Comparison of ENCODE assay signal across 20 cellular contexts in the genomic region with DNA sequence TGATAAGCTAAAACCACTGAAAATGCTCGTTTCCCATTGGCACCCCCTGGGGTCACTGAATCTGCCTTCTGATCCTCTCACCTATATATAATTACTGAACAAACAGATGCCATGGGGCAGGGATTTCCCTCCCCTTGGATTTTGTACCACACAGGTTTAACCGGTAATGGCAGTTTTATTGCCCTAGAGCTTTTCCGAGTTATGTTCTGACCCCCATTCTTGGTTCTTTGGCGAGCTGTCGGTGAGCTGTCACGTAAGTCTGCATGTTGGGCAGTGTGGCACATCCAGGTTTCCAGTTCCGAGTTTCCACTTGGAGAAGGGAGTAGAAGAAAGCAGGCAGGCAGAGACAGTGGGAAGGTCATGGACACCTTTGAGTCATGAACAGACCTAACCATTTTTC. TPM values are rescaled to one million over a fixed set of nuclear protein-coding genes. Genes with fewer than 3 reads are reported as not detected.
DNase-seq lines count a peak whose midpoint lies in the region; ATAC-seq and TF ChIP-seq lines count a peak whose summit lies in the region.
"Had no signal": no experiment of that assay in that cellular context is flagged by ENCODE, and none has a peak within 500 bp of the region (broad histone marks: within the 10 kb centered on the region; RNA-seq: fewer than 3 reads in every experiment).

No MANE protein-coding gene starts in this region.

- H3K4me3 ChIP-seq in WERI-Rb-1 (ENCODE audit: low read depth, low read length) (no peak overlapping the region), left lung (no peak overlapping the region)
- H3K4me3 ChIP-seq: breast epithelium, heart right ventricle had no signal

- ATAC-seq in left lung (peak; percentile 13), WTC11 (no peak)
- ATAC-seq in stimulated activated effector memory CD8-positive, alpha-beta T cell treated with anti-CD3 and anti-CD28 coated beads, Interleukin-12 subunit alpha, Interleukin-12 subunit beta, amount 100 ng/mL, for 72 hours = no peak
- ATAC-seq: heart right ventricle, T-helper 17 cell had no signal

- CTCF ChIA-PET in WTC11 (lab: Charles Lee) = interaction anchor here (1.3 kb wide), 1 partner anchor 9 kb away, joined by 4 read pairs; the partner anchor contains the start of genes IFT20 and TNFAIP1

- DNase-seq in SIG-M5 treated with dmso at 0.1 percent for 504 hours (lab: John Stamatoyannopoulos, UW; ENCODE audit: unreplicated experiment) = peak; percentile 20
- DNase-seq in SIG-M5 (lab: John Stamatoyannopoulos, UW) = no peak
- peak; percentile 29 for DNase-seq in WERI-Rb-1
- no peak for DNase-seq in left lung
- peak; percentile 39 for DNase-seq in type B pancreatic cell (ENCODE audit: extremely low spot score, unreplicated experiment)
- DNase-seq in WTC11 (ENCODE audit: low spot score) = no peak
- DNase-seq in stimulated activated effector memory CD8-positive, alpha-beta T cell treated with anti-CD3 and anti-CD28 coated beads, Interleukin-12 subunit alpha, Interleukin-12 subunit beta, amount 100 ng/mL, for 72 hours (ENCODE audit: low spot score in 2 of 2) = no peak
- DNase-seq in activated CD4-positive, alpha-beta T cell treated with anti-CD3 and anti-CD28 coated beads for 48 hours = no peak
- DNase-seq: ACHN; activated CD4-positive, CD25-positive, alpha-beta regulatory T cell treated with anti-CD3 and anti-CD28 coated beads, Interleukin-2, amount 50 U/mL, for 72 hours; activated T-cell treated with anti-CD3 and anti-CD28 coated beads for 4 hours; CD4-positive, alpha-beta memory T cell; heart right ventricle; NCI-H2171; Right ventricle myocardium superior; T-helper 17 cell had no signal

- H3K9me3 ChIP-seq in WERI-Rb-1 (ENCODE audit: severe bottlenecking) (no peaks in the 10 kb centered on the region), left lung (no peaks in the 10 kb centered on the region)
- H3K9me3 ChIP-seq: breast epithelium, heart right ventricle had no signal

- H3K4me1 ChIP-seq in left lung = peaks cover 0 to 10% of the 10 kb centered on the region in 2 donors
- H3K4me1 ChIP-seq: breast epithelium had no signal

- peak overlapping the region; percentile 81 for H3K27ac ChIP-seq in WERI-Rb-1
- H3K27ac ChIP-seq in left lung = no peak overlapping the region
- H3K27ac ChIP-seq: breast epithelium, heart right ventricle had no signal

- peaks cover 77% of the 10 kb centered on the region for H3K36me3 ChIP-seq in WERI-Rb-1
- peaks cover 0 to 48% of the 10 kb centered on the region in 2 donors for H3K36me3 ChIP-seq in left lung

- H3K27me3 Mint-ChIP-seq in type B pancreatic cell = no peaks in the 10 kb centered on the region
- no peaks in the 10 kb centered on the region for H3K27me3 Mint-ChIP-seq in WTC11 (ENCODE audit: low read depth)
- H3K27me3 Mint-ChIP-seq: CD4-positive, alpha-beta memory T cell; T-helper 17 cell had no signal

- H3K27me3 ChIP-seq in WERI-Rb-1 (ENCODE audit: insufficient read depth, low read depth, severe bottlenecking) = no peaks in the 10 kb centered on the region
- H3K27me3 ChIP-seq in left lung = no peaks in the 10 kb centered on the region
- H3K27me3 ChIP-seq: breast epithelium, heart right ventricle had no signal

- H3K36me3 Mint-ChIP-seq in type B pancreatic cell (peaks cover 24% of the 10 kb centered on the region), WTC11 (peaks cover 39% of the 10 kb centered on the region)
- H3K36me3 Mint-ChIP-seq in stimulated activated effector memory CD8-positive, alpha-beta T cell treated with anti-CD3 and anti-CD28 coated beads, Interleukin-12 subunit alpha, Interleukin-12 subunit beta, amount 100 ng/mL, for 72 hours = peaks cover 54% of the 10 kb centered on the region

- peaks cover 37% of the 10 kb centered on the region for H3K4me1 Mint-ChIP-seq in type B pancreatic cell (ENCODE audit: unreplicated experiment)
- H3K4me1 Mint-ChIP-seq in WTC11 = peaks cover 18% of the 10 kb centered on the region
- H3K4me1 Mint-ChIP-seq in stimulated activated effector memory CD8-positive, alpha-beta T cell treated with anti-CD3 and anti-CD28 coated beads, Interleukin-12 subunit alpha, Interleukin-12 subunit beta, amount 100 ng/mL, for 72 hours = peaks cover 31% of the 10 kb centered on the region
- H3K4me1 Mint-ChIP-seq: CD4-positive, alpha-beta memory T cell had no signal

- no peak for TF ChIP-seq CTCF in WERI-Rb-1 (IDR thresholded peaks at IDR 0.05; ENCODE audit: low read depth, low read length)
- TF ChIP-seq CTCF in left lung (IDR thresholded peaks at IDR 0.05) = no peak
- TF ChIP-seq CTCF in type B pancreatic cell (conservative IDR thresholded peaks at IDR 0.05) = no peak
- no peak for TF ChIP-seq CTCF in WTC11 (IDR thresholded peaks at IDR 0.05)

- intact Hi-C loops in left lung (cut with DNase I) = no loop called here

- POLR2A ChIA-PET in WTC11 (lab: Charles Lee) = interaction anchor here (1.2 kb wide), 1 partner anchor 9 kb away, joined by 4 read pairs; the partner anchor contains the start of genes IFT20 and TNFAIP1

- H3K27ac Mint-ChIP-seq in type B pancreatic cell (peak overlapping the region; percentile 63), WTC11 (no peak overlapping the region)
- no peak overlapping the region for H3K27ac Mint-ChIP-seq in stimulated activated effector memory CD8-positive, alpha-beta T cell treated with anti-CD3 and anti-CD28 coated beads, Interleukin-12 subunit alpha, Interleukin-12 subunit beta, amount 100 ng/mL, for 72 hours
- H3K27ac Mint-ChIP-seq: CD4-positive, alpha-beta memory T cell; T-helper 17 cell had no signal

- H3K4me3 Mint-ChIP-seq in type B pancreatic cell = peak overlapping the region; percentile 50
- no peak overlapping the region for H3K4me3 Mint-ChIP-seq in WTC11
- H3K4me3 Mint-ChIP-seq in stimulated activated effector memory CD8-positive, alpha-beta T cell treated with anti-CD3 and anti-CD28 coated beads, Interleukin-12 subunit alpha, Interleukin-12 subunit beta, amount 100 ng/mL, for 72 hours = no peak overlapping the region
- H3K4me3 Mint-ChIP-seq: CD4-positive, alpha-beta memory T cell; T-helper 17 cell had no signal

- H3K9me3 Mint-ChIP-seq in type B pancreatic cell = no peaks in the 10 kb centered on the region
- no peaks in the 10 kb centered on the region for H3K9me3 Mint-ChIP-seq in WTC11
- H3K9me3 Mint-ChIP-seq in stimulated activated effector memory CD8-positive, alpha-beta T cell treated with anti-CD3 and anti-CD28 coated beads, Interleukin-12 subunit alpha, Interleukin-12 subunit beta, amount 100 ng/mL, for 72 hours = no peaks in the 10 kb centered on the region
- H3K9me3 Mint-ChIP-seq: activated naive CD4-positive, alpha-beta T cell treated with anti-CD3 and anti-CD28 coated beads, Interleukin-2, amount 50 U/mL, for 72 hours; CD4-positive, alpha-beta memory T cell had no signal

TF ChIP-seq in WTC11, 78 proteins besides CTCF, POLR2A, EP300 and RAD21 (continues in another document):
- TF ChIP-seq, protein P1, sequence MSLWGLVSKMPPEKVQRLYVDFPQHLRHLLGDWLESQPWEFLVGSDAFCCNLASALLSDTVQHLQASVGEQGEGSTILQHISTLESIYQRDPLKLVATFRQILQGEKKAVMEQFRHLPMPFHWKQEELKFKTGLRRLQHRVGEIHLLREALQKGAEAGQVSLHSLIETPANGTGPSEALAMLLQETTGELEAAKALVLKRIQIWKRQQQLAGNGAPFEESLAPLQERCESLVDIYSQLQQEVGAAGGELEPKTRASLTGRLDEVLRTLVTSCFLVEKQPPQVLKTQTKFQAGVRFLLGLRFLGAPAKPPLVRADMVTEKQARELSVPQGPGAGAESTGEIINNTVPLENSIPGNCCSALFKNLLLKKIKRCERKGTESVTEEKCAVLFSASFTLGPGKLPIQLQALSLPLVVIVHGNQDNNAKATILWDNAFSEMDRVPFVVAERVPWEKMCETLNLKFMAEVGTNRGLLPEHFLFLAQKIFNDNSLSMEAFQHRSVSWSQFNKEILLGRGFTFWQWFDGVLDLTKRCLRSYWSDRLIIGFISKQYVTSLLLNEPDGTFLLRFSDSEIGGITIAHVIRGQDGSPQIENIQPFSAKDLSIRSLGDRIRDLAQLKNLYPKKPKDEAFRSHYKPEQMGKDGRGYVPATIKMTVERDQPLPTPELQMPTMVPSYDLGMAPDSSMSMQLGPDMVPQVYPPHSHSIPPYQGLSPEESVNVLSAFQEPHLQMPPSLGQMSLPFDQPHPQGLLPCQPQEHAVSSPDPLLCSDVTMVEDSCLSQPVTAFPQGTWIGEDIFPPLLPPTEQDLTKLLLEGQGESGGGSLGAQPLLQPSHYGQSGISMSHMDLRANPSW (CRISPR knock-in tag; conservative IDR thresholded peaks at IDR 0.05; ENCODE audit: low read depth) = no peak
- TF ChIP-seq ATF1 (CRISPR knock-in tag; IDR thresholded peaks at IDR 0.05) (no peak), EMX1 (CRISPR knock-in tag; IDR thresholded peaks at IDR 0.05) (no peak), CREB1 (CRISPR knock-in tag; IDR thresholded peaks at IDR 0.05) (no peak), SP1 (CRISPR knock-in tag; conservative IDR thresholded peaks at IDR 0.05) (no peak), USF2 (CRISPR knock-in tag; IDR thresholded peaks at IDR 0.05) (no peak), NR1H2 (CRISPR knock-in tag; IDR thresholded peaks at IDR 0.05) (no peak), IRF2 (CRISPR knock-in tag; IDR thresholded peaks at IDR 0.05; ENCODE audit: borderline replicate concordance, low read depth) (no peak)

RNA-seq across cellular contexts. Expression of gene TMEM97, which starts 7.1 kb away (rescaled TPM):
- total RNA-seq in left lung (10 to 100 TPM; 27.0 to 69.3 TPM), type B pancreatic cell (ENCODE audit: low replicate concordance) (43.0 and 99.9 TPM in 2 replicates), WTC11 (2021) (68.0 to 86.5 TPM (median 83.1 TPM) in 3 replicates)

RNA-seq across cellular contexts. Expression of gene IFT20, which starts 9.2 kb away (rescaled TPM):
- total RNA-seq in left lung = 10 to 100 TPM; 27.6 to 42.2 TPM
- total RNA-seq in type B pancreatic cell (ENCODE audit: low replicate concordance) = 43.6 and 55.2 TPM in 2 replicates
- total RNA-seq in WTC11 (2021) = 17.6 to 19.3 TPM (median 18.3 TPM) in 3 replicates

RNA-seq across cellular contexts. Expression of gene TNFAIP1, which starts 9.4 kb away (rescaled TPM):
- total RNA-seq in left lung (10 to 100 TPM; 57.6 to 80.7 TPM), type B pancreatic cell (ENCODE audit: low replicate concordance) (37.8 and 55.6 TPM in 2 replicates), WTC11 (2021) (16.9 to 21.3 TPM (median 17.1 TPM) in 3 replicates)

RNA-seq across cellular contexts. Expression of gene POLDIP2, which starts 31.2 kb away (rescaled TPM):
- total RNA-seq in left lung (10 to 100 TPM; 65.6 to 76.8 TPM), type B pancreatic cell (ENCODE audit: low replicate concordance) (79.3 and 90.8 TPM in 2 replicates), WTC11 (2021) (79.2 to 85.4 TPM (median 79.7 TPM) in 3 replicates)

RNA-seq across cellular contexts. Expression of gene SEBOX, which starts 38.9 kb away (rescaled TPM):
- total RNA-seq in left lung (not detected), type B pancreatic cell (ENCODE audit: low replicate concordance) (not detected in 2 replicates), WTC11 (2021) (not detected in 3 replicates)
- total RNA-seq: activated naive CD4-positive, alpha-beta T cell treated with anti-CD3 and anti-CD28 coated beads, Interleukin-2, amount 50 U/mL, for 72 hours; breast epithelium; CD4-positive, alpha-beta memory T cell; dermis microvascular lymphatic vessel endothelial cell; G401; heart right ventricle; Right ventricle myocardium superior; T-helper 17 cell had no signal

Comparison
In these comparisons a context has a peak if more than half of its experiments do, and no peak if none do; other contexts are left out.
1. DNase-seq: peak in SIG-M5 treated with dmso at 0.1 percent for 504 hours (single experiment), WERI-Rb-1 (single experiment) and type B pancreatic cell (single experiment); none in SIG-M5 (single experiment), left lung (0 of 2), WTC11 (single experiment), stimulated activated effector memory CD8-positive, alpha-beta T cell treated with anti-CD3 and anti-CD28 coated beads, Interleukin-12 subunit alpha, Interleukin-12 subunit beta, amount 100 ng/mL, for 72 hours (0 of 2) and activated CD4-positive, alpha-beta T cell treated with anti-CD3 and anti-CD28 coated beads for 48 hours (single experiment).